ENCODE assay signal across 11 cellular contexts in genomic region chr22:24550028-24550901, GRCh38. TPM values are rescaled to one million over a fixed set of nuclear protein-coding genes. Genes with fewer than 3 reads are reported as not detected.
DNase-seq lines count a peak whose midpoint lies in the region; ATAC-seq and TF ChIP-seq lines count a peak whose summit lies in the region.
"Had no signal": no experiment of that assay in that cellular context is flagged by ENCODE, and none has a peak within 500 bp of the region (broad histone marks: within the 10 kb centered on the region; RNA-seq: fewer than 3 reads in every experiment).

No MANE protein-coding gene starts in this region.

- no peaks in the 10 kb centered on the region for H3K27me3 ChIP-seq in Panc1 (ENCODE audit: control insufficient read depth, insufficient read depth, low read length)

- intact Hi-C loops in Panc1 (cut with micrococcal nuclease; ENCODE audit: unreplicated experiment): no loop called here

- peaks cover 2% of the 10 kb centered on the region; the same call in 1 of the 2 replicates for H3K36me3 ChIP-seq in Panc1 (ENCODE audit: control insufficient read depth, insufficient read depth, low read length)

- H3K4me3 Mint-ChIP-seq in activated CD4-positive, alpha-beta T cell treated with anti-CD3 and anti-CD28 coated beads, Interleukin-2, amount 10 ng/mL, durations not matched to agents 7 days and 5 days: no peak overlapping the region
- H3K4me3 Mint-ChIP-seq: immature natural killer cell had no signal

- no peak overlapping the region for H3K27ac ChIP-seq in Panc1 (ENCODE audit: low read length)

- no peak for TF ChIP-seq CTCF in Panc1 (IDR thresholded peaks at IDR 0.05)
- TF ChIP-seq CTCF in fibroblast of pulmonary artery (IDR thresholded peaks at IDR 0.05; ENCODE audit: low read length, missing control alignments): no peak

- no peak for ATAC-seq in Panc1
- ATAC-seq in HG03520 (IDR thresholded peaks at IDR 0.05; ENCODE audit: unreplicated experiment): no peak

- H3K4me1 ChIP-seq in Panc1 (ENCODE audit: control insufficient read depth, insufficient read depth, low read length): peaks cover 7% of the 10 kb centered on the region; the same call in 1 of the 2 replicates

- H3K27ac Mint-ChIP-seq in activated CD4-positive, alpha-beta T cell treated with anti-CD3 and anti-CD28 coated beads, Interleukin-2, amount 10 ng/mL, durations not matched to agents 7 days and 5 days: peak overlapping the region; percentile 74

- H3K9me3 Mint-ChIP-seq in activated CD4-positive, alpha-beta T cell treated with anti-CD3 and anti-CD28 coated beads, Interleukin-2, amount 10 ng/mL, durations not matched to agents 7 days and 5 days: no peaks in the 10 kb centered on the region
- H3K9me3 Mint-ChIP-seq: immature natural killer cell had no signal

- POLR2A ChIA-PET in activated CD4-positive, alpha-beta T cell treated with anti-CD3 and anti-CD28 coated beads, Interleukin-2, amount 10 ng/mL, durations not matched to agents 7 days and 5 days (lab: Charles Lee): no interaction called here
- POLR2A ChIA-PET in Panc1 (lab: Charles Lee): no interaction called here

- BruUV-seq in Panc1 (replicated peaks; lab: Mats Ljungman, UMichigan): no TSS peak

- H3K36me3 Mint-ChIP-seq in activated CD4-positive, alpha-beta T cell treated with anti-CD3 and anti-CD28 coated beads, Interleukin-2, amount 10 ng/mL, durations not matched to agents 7 days and 5 days (ENCODE audit: low read depth): peaks cover 23% of the 10 kb centered on the region

- H3K4me1 Mint-ChIP-seq in activated CD4-positive, alpha-beta T cell treated with anti-CD3 and anti-CD28 coated beads, Interleukin-2, amount 10 ng/mL, durations not matched to agents 7 days and 5 days: peaks cover 35% of the 10 kb centered on the region

- CTCF ChIA-PET in activated CD4-positive, alpha-beta T cell treated with anti-CD3 and anti-CD28 coated beads, Interleukin-2, amount 10 ng/mL, durations not matched to agents 7 days and 5 days (lab: Charles Lee): no interaction called here
- CTCF ChIA-PET in Panc1 (lab: Charles Lee): no interaction called here

- no peaks in the 10 kb centered on the region for H3K9me3 ChIP-seq in Panc1 (ENCODE audit: control insufficient read depth, insufficient read depth, low read depth, low read length)

- H3K27me3 Mint-ChIP-seq in activated CD4-positive, alpha-beta T cell treated with anti-CD3 and anti-CD28 coated beads, Interleukin-2, amount 10 ng/mL, durations not matched to agents 7 days and 5 days: no peaks in the 10 kb centered on the region

- in situ Hi-C loops in Panc1 (cut with HindIII; ENCODE audit: low pct_unique_long_range_greater_than_20kb, low sequenced_read_pairs): no loop called here

- H3K4me3 ChIP-seq in Panc1 (ENCODE audit: low read depth in 2 of 2, low read length in 2 of 2) (no peak overlapping the region), fibroblast of pulmonary artery (replicated peaks; ENCODE audit: low read depth, low read length) (no peak overlapping the region)

- DNase-seq in activated CD4-positive, alpha-beta T cell treated with anti-CD3 and anti-CD28 coated beads, Interleukin-2, amount 10 ng/mL, durations not matched to agents 7 days and 5 days: no peak
- DNase-seq in activated CD4-positive, alpha-beta T cell treated with anti-CD3 and anti-CD28 coated beads, Interleukin-2, amount 50 U/mL, for 48 hours: no peak
- DNase-seq in Panc1 (ENCODE audit: low read depth, low spot score) (peak; percentile 30), fibroblast of pulmonary artery (ENCODE audit: low read depth) (peak; percentile 13), renal cortical epithelial cell (ENCODE audit: low read depth) (peak; percentile 86), DMS153 treated with DMSO at 0.1 percent for 48 hours (lab: John Stamatoyannopoulos, UW; ENCODE audit: unreplicated experiment) (no peak)
- no peak for DNase-seq in activated effector memory CD4-positive, alpha-beta T cell treated with anti-CD3 and anti-CD28 coated beads, Interleukin-2, amount 50 U/mL, for 16 hours
- DNase-seq: GDM1, immature natural killer cell, NCI-H1930 had no signal

RNA-seq across cellular contexts. Expression of gene GUCD1, which starts 4.7 kb away (rescaled TPM):
- 100 to 1,000 TPM; 123 to 137 TPM for total RNA-seq in activated CD4-positive, alpha-beta T cell treated with anti-CD3 and anti-CD28 coated beads, Interleukin-2, amount 10 ng/mL, durations not matched to agents 7 days and 5 days
- total RNA-seq in Panc1 (2021; ENCODE audit: unreplicated experiment) (97.7 TPM), renal cortical epithelial cell (129 and 169 TPM in 2 replicates)
- 74.9 TPM for polyA plus RNA-seq in Panc1 (2012; ENCODE audit: insufficient read length)

RNA-seq across cellular contexts. Expression of gene SNRPD3, which starts 5.5 kb away (rescaled TPM):
- 100 to 1,000 TPM; 120 to 139 TPM for total RNA-seq in activated CD4-positive, alpha-beta T cell treated with anti-CD3 and anti-CD28 coated beads, Interleukin-2, amount 10 ng/mL, durations not matched to agents 7 days and 5 days
- total RNA-seq in Panc1 (2021; ENCODE audit: unreplicated experiment) (89.4 TPM), renal cortical epithelial cell (166 and 255 TPM in 2 replicates)
- 131 TPM for polyA plus RNA-seq in Panc1 (2012; ENCODE audit: insufficient read length)

RNA-seq across cellular contexts. Expression of gene LRRC75B, which starts 42.6 kb away (rescaled TPM):
- total RNA-seq in activated CD4-positive, alpha-beta T cell treated with anti-CD3 and anti-CD28 coated beads, Interleukin-2, amount 10 ng/mL, durations not matched to agents 7 days and 5 days: 1 to 10 TPM in 1 of 2 experiments, under 1 TPM in 1; 0.64 to 1.0 TPM
- 4.1 TPM for total RNA-seq in Panc1 (2021; ENCODE audit: unreplicated experiment)
- polyA plus RNA-seq in Panc1 (2012; ENCODE audit: insufficient read length): 8.3 TPM
- 7.8 and 8.2 TPM in 2 replicates for total RNA-seq in renal cortical epithelial cell

RNA-seq across cellular contexts. Expression of gene GGT1, which starts 52.7 kb away (rescaled TPM):
- total RNA-seq in activated CD4-positive, alpha-beta T cell treated with anti-CD3 and anti-CD28 coated beads, Interleukin-2, amount 10 ng/mL, durations not matched to agents 7 days and 5 days: 10 to 100 TPM; 44.6 to 48.1 TPM
- total RNA-seq in Panc1 (2021; ENCODE audit: unreplicated experiment) (2.6 TPM), renal cortical epithelial cell (118 and 145 TPM in 2 replicates)
- polyA plus RNA-seq in Panc1 (2012; ENCODE audit: insufficient read length): 5.5 TPM

RNA-seq across cellular contexts. Expression of gene UPB1, which starts 55.1 kb away (rescaled TPM):
- under 1 TPM; 0.40 to 0.67 TPM for total RNA-seq in activated CD4-positive, alpha-beta T cell treated with anti-CD3 and anti-CD28 coated beads, Interleukin-2, amount 10 ng/mL, durations not matched to agents 7 days and 5 days
- total RNA-seq in Panc1 (2021; ENCODE audit: unreplicated experiment): 0.10 TPM
- not detected for polyA plus RNA-seq in Panc1 (2012; ENCODE audit: insufficient read length)
- total RNA-seq in renal cortical epithelial cell: not detected in 2 replicates
- polyA plus RNA-seq: immature natural killer cell had no signal

Comparison
In these comparisons a context has a peak if more than half of its experiments do, and no peak if none do; other contexts are left out.
1. DNase-seq: peak in Panc1 (single experiment), fibroblast of pulmonary artery (single experiment) and renal cortical epithelial cell (single experiment); none in activated CD4-positive, alpha-beta T cell treated with anti-CD3 and anti-CD28 coated beads, Interleukin-2, amount 10 ng/mL, durations not matched to agents 7 days and 5 days (single experiment), activated CD4-positive, alpha-beta T cell treated with anti-CD3 and anti-CD28 coated beads, Interleukin-2, amount 50 U/mL, for 48 hours (0 of 2), activated effector memory CD4-positive, alpha-beta T cell treated with anti-CD3 and anti-CD28 coated beads, Interleukin-2, amount 50 U/mL, for 16 hours (single experiment) and DMS153 treated with DMSO at 0.1 percent for 48 hours (single experiment).